In the genomic region with DNA sequence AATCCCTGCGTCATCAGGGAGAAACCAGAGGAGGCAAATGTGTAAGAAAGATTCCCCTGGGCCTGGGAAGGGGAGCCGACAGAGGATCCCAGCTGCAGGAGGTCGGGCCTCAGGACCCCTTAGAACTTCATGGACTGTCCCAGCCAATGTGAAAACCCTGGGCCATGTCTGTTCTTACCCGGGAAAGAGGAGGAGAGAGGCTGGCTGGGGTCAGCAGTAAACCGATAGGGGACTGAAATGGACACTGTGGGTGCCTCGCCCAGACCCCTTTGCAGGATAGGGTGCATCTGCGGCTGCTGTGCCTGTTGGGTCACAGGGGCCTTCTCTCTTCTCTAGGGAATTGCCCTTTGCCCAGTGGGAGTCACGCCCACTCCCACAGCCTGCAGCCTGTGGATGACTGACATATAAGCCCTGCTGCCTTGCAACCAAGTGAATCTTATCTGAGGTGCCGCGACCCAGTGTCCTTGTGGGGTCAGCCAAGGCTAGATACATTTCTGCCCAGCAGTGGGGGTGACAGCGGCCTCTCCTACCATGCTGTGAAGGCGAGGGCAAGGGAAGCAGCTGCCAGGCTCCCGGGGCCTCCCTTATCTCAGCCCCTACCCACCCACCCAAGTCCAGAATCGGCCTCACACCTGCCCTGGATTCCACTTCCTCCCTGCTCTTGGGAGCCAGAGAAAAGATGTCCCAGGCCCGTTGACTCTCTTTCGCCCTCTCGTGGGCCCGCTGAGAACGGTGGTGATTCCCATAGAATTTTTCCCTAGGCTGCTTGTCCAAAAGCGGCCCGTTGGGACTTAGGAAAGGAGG, we compare ENCODE assay signal across 8 cellular contexts. TPM values are rescaled to one million over a fixed set of nuclear protein-coding genes. Genes with fewer than 3 reads are reported as not detected.
DNase-seq lines count a peak whose midpoint lies in the region; ATAC-seq and TF ChIP-seq lines count a peak whose summit lies in the region.

No MANE protein-coding gene starts in this region.

- H3K4me3 Mint-ChIP-seq in MCF 10A (ENCODE audit: unreplicated experiment) = no peak overlapping the region

- H3F3A ChIP-seq in SU-DHL-6 (ENCODE audit: insufficient read depth) = no peaks in the 10 kb centered on the region

- no peak overlapping the region for H3K9ac ChIP-seq in SU-DHL-6 (ENCODE audit: low read length)

- H3K36me3 ChIP-seq in SU-DHL-6 (ENCODE audit: low read length) = no peaks in the 10 kb centered on the region
- H3K36me3 ChIP-seq in thoracic aorta = no peaks in the 10 kb centered on the region

- H2AFZ ChIP-seq in SU-DHL-6 (ENCODE audit: low read depth, low read length, severe bottlenecking) = no peak overlapping the region

- ATAC-seq in left colon = peak; percentile 78
- ATAC-seq in thoracic aorta (ENCODE audit: insufficient number of reproducible peaks, low FRiP score, low read depth) = no peak

- H3K27ac ChIP-seq in SU-DHL-6 (ENCODE audit: low read depth, low read length) = no peak overlapping the region
- H3K27ac ChIP-seq in thoracic aorta = peak overlapping the region in 1 of 2 donors; percentile 71

- no peaks in the 10 kb centered on the region for H3K36me3 Mint-ChIP-seq in MCF 10A (ENCODE audit: insufficient read depth, unreplicated experiment)

- H3K27me3 ChIP-seq in SU-DHL-6 (ENCODE audit: low read length) (no peaks in the 10 kb centered on the region), thoracic aorta (replicated peaks; ENCODE audit: insufficient read depth) (no peaks in the 10 kb centered on the region)

- H3K4me1 Mint-ChIP-seq in MCF 10A (ENCODE audit: insufficient read depth, unreplicated experiment) = peaks cover 5% of the 10 kb centered on the region

- H3K27ac Mint-ChIP-seq in MCF 10A (ENCODE audit: low read depth, unreplicated experiment) = no peak overlapping the region

- DNase-seq in COR-L47 (lab: John Stamatoyannopoulos, UW) (peak; percentile 5), HPDE6-E6E7 (ENCODE audit: extremely low spot score) (peak; percentile 81), MCF 10A (ENCODE audit: unreplicated experiment) (peak; percentile 65), left colon (peak in 1 of 2 donors; percentile 68), thoracic aorta (ENCODE audit: low spot score) (no peak), cerebellar nuclear complex (lab: John Stamatoyannopoulos, UW) (no peak)
- DNase-seq in effector CD8-positive, alpha-beta T cell (lab: John Stamatoyannopoulos, UW) = no peak

- H4K20me1 ChIP-seq in SU-DHL-6 (ENCODE audit: low read depth, low read length) = no peaks in the 10 kb centered on the region

- no peaks in the 10 kb centered on the region for H3K9me3 ChIP-seq in SU-DHL-6 (ENCODE audit: insufficient read depth, low read length)
- H3K9me3 ChIP-seq in thoracic aorta = no peaks in the 10 kb centered on the region

- intact Hi-C loops in MCF 10A (cut with micrococcal nuclease) (no loop called here), left colon (cut with DNase I, micrococcal nuclease) (no loop called here)

- no peaks in the 10 kb centered on the region for H3K9me2 ChIP-seq in SU-DHL-6 (replicated peaks; ENCODE audit: insufficient read depth, low read length)

- H3K79me2 ChIP-seq in SU-DHL-6 (ENCODE audit: insufficient read depth, low read length) = no peaks in the 10 kb centered on the region

- peaks cover 0 to 20% of the 10 kb centered on the region in 2 donors for H3K4me1 ChIP-seq in thoracic aorta (ENCODE audit: control insufficient read depth in 1 of 2, low read depth in 2 of 2)

- no peaks in the 10 kb centered on the region for H3K27me3 Mint-ChIP-seq in MCF 10A (ENCODE audit: insufficient read depth, unreplicated experiment)

- H3K4me3 ChIP-seq in SU-DHL-6 (ENCODE audit: insufficient read depth, low read length, poor library complexity, severe bottlenecking) (no peak overlapping the region), thoracic aorta (no peak overlapping the region)

- TF ChIP-seq CTCF in SU-DHL-6 (IDR thresholded peaks at IDR 0.05; ENCODE audit: insufficient read depth, low read length, poor library complexity, severe bottlenecking) = peak; percentile 55
- peak; percentile 51 for TF ChIP-seq CTCF in MCF 10A (IDR thresholded peaks at IDR 0.05; ENCODE audit: unreplicated experiment)
- TF ChIP-seq CTCF in thoracic aorta (IDR thresholded peaks at IDR 0.05) = peak; percentile 69

- H3K9me3 Mint-ChIP-seq in MCF 10A (ENCODE audit: unreplicated experiment) = peaks cover 12% of the 10 kb centered on the region

- POLR2A ChIA-PET in MCF 10A (lab: Yijun Ruan, JAX) = interaction anchor here (0.6 to 1.1 kb wide), 2 partner anchors 66 to 73 kb away, joined by 3 to 4 read pairs; no protein-coding TSS in a partner anchor

- no peak overlapping the region for H3K4me2 ChIP-seq in SU-DHL-6 (ENCODE audit: low read depth, low read length, poor library complexity, severe bottlenecking)

- BruUV-seq in MCF 10A (replicated peaks; lab: Mats Ljungman, UMichigan) = no TSS peak

- CTCF ChIA-PET in MCF 10A (lab: Yijun Ruan, JAX) = interaction anchor here (0.5 to 5.2 kb wide), 26 partner anchors 8 to 220 kb away, joined by 3 to 49 read pairs (median 4); no protein-coding TSS in a partner anchor

RNA-seq across cellular contexts. Expression of a gene that starts 57.1 kb away (rescaled TPM):
- total RNA-seq in MCF 10A (2022) = 42.3 and 48.6 TPM in 2 replicates
- 1 to 10 TPM; 4.9 to 7.2 TPM for total RNA-seq in left colon
- 10 to 100 TPM in 1 of 2 donors, 1 to 10 TPM in 1; 6.9 to 24.2 TPM for total RNA-seq in thoracic aorta

Comparison
In these comparisons a context has a peak if more than half of its experiments do, and no peak if none do; other contexts are left out.
1. DNase-seq: peak in COR-L47 (single experiment), HPDE6-E6E7 (single experiment) and MCF 10A (single experiment); none in thoracic aorta (single experiment), effector CD8-positive, alpha-beta T cell (single experiment) and cerebellar nuclear complex (0 of 2).
2. Peak in every context shown above with its lines, with median percentiles within 50 percentile points of each other: CTCF ChIP-seq.